ENCODE assay signal across 21 cellular contexts in the genomic region with DNA sequence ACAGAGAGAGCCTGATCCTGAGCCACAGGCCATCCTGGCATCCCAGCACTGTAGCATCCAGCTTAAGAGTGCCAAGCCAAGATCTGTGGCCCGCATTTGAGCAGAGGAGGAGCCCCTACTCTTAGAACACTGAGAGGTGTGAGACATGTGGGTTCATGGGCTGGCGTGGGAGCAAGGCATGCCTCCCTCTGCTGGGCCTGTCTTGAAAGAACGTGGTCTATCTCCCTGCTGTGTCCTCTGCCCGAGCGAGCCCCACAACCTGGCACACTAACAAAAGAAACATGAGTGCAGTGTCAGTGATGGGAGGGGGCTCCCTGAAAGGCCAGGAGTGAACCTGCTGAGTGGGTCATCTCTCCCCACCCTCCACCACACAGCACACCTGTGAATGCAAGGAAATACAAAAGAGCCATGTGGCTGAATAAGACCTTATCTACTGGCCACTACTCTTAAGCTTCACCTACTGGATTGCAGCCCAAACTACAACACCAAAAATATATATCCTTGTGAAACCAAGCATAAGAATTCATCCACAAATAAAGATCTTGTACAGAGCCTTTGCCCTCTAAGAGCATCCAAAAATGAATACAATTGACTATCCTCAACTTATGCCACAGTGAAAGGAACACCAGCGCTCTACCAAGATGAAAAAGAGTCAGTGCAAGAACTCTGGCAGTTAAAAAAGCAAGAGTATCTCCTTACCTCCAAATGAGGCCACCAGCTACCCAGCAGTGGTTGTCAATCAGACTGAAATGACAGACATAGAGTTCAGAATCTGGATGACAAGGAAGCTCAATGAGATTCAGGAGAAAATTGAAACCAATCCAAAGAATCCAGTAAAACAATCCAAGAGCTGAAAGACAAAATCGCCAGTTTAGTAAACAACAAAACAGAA.
DNase-seq lines count a peak whose midpoint lies in the region; ATAC-seq and TF ChIP-seq lines count a peak whose summit lies in the region.
"Had no signal": no experiment of that assay in that cellular context is flagged by ENCODE, and none has a peak within 500 bp of the region (broad histone marks: within the 10 kb centered on the region; RNA-seq: fewer than 3 reads in every experiment).

No MANE protein-coding gene starts in this region.

- H3K27me3 ChIP-seq in GM23338 (ENCODE audit: insufficient read depth) (peaks cover 10% of the 10 kb centered on the region; the same call in 1 of the 2 replicates), HAP-1 (ENCODE audit: low read depth) (no peaks in the 10 kb centered on the region)
- H3K27me3 ChIP-seq: BLaER1 had no signal

- no peaks in the 10 kb centered on the region for H4K20me1 ChIP-seq in GM23338 (replicated peaks; ENCODE audit: insufficient read depth)
- H4K20me1 ChIP-seq: BLaER1 had no signal

- H3K79me2 ChIP-seq in GM23338 (replicated peaks; ENCODE audit: insufficient read depth) = no peaks in the 10 kb centered on the region

- H3K4me2 ChIP-seq in GM23338 = no peak overlapping the region
- H3K4me2 ChIP-seq: BLaER1, PC-9 had no signal

- 0 out of 2 replicates have a peak, but pooled peaks cover 3% of the 10 kb centered on the region for H3K4me1 ChIP-seq in GM23338 (ENCODE audit: insufficient read depth)
- no peaks in the 10 kb centered on the region for H3K4me1 ChIP-seq in HAP-1

- H2AFZ ChIP-seq in GM23338 = no peak overlapping the region
- H2AFZ ChIP-seq: PC-9 had no signal

- H3K4me3 ChIP-seq in GM23338 = no peak overlapping the region
- H3K4me3 ChIP-seq in epithelial cell of proximal tubule (ENCODE audit: low read depth, low read length) = no peak overlapping the region
- H3K4me3 ChIP-seq in HAP-1 = no peak overlapping the region
- H3K4me3 ChIP-seq: BLaER1, PC-9 had no signal

- DNase-seq in COR-L47 (lab: John Stamatoyannopoulos, UW) = peak; percentile 32
- DNase-seq in GM23338 (ENCODE audit: low spot score) = peak; percentile 51
- no peak for DNase-seq in epithelial cell of proximal tubule (ENCODE audit: low read depth)
- DNase-seq in progenitor cell of endocrine pancreas (ENCODE audit: low spot score, unreplicated experiment) = no peak
- DNase-seq in NCI-H187 treated with DMSO at 0.1 percent for 48 hours (lab: John Stamatoyannopoulos, UW) = no peak
- no peak for DNase-seq in HAP-1 (ENCODE audit: low spot score in 2 of 2)
- no peak for DNase-seq in HuH-7 (ENCODE audit: low spot score)
- DNase-seq: ACHN; CD4-positive, alpha-beta T cell; DND-41; KBM-7; NCI-H1092; NCI-H1436; NCI-H2029 treated with DMSO at 0.1 percent for 48 hours; NCI-H226; NCI-H524; PC-9; RPMI8226; SHP77; SW 1271 had no signal

- no peak overlapping the region for H3K27ac ChIP-seq in GM23338 (ENCODE audit: low read depth)
- H3K27ac ChIP-seq: BLaER1, PC-9 had no signal

- peak; percentile 91 for ATAC-seq in GM23338

- peaks cover 8% of the 10 kb centered on the region; the same call in 1 of the 2 replicates for H3K9me2 ChIP-seq in GM23338 (ENCODE audit: insufficient read depth)

- H3K36me3 ChIP-seq in GM23338 (ENCODE audit: insufficient read depth) = no peaks in the 10 kb centered on the region
- no peaks in the 10 kb centered on the region for H3K36me3 ChIP-seq in HAP-1 (replicated peaks)
- H3K36me3 ChIP-seq: BLaER1 had no signal

- H3K4me1 Mint-ChIP-seq in GM23338 = peaks cover 22% of the 10 kb centered on the region
- H3K4me1 Mint-ChIP-seq in progenitor cell of endocrine pancreas (ENCODE audit: low read depth) = no peaks in the 10 kb centered on the region

- H3K27ac Mint-ChIP-seq in GM23338 (no peak overlapping the region), progenitor cell of endocrine pancreas (no peak overlapping the region)
- H3K27ac Mint-ChIP-seq: CD4-positive, alpha-beta T cell had no signal

- TF ChIP-seq CTCF in GM23338 (conservative IDR thresholded peaks at IDR 0.05; ENCODE audit: low read depth in 2 of 2) = peak; percentile 40 to 62; a peak in 3 of 4 replicates
- TF ChIP-seq CTCF in epithelial cell of proximal tubule (conservative IDR thresholded peaks at IDR 0.05; ENCODE audit: low read depth, low read length) = peak; percentile 9
- TF ChIP-seq CTCF in progenitor cell of endocrine pancreas (IDR thresholded peaks at IDR 0.05; ENCODE audit: unreplicated experiment) = peak; percentile 15

- no peaks in the 10 kb centered on the region for H3F3A ChIP-seq in GM23338 (replicated peaks; ENCODE audit: low read depth)

- H3K4me3 Mint-ChIP-seq in GM23338 (no peak overlapping the region), progenitor cell of endocrine pancreas (ENCODE audit: low read depth) (no peak overlapping the region)
- H3K4me3 Mint-ChIP-seq: CD4-positive, alpha-beta T cell had no signal

- peaks cover 4% of the 10 kb centered on the region for H3K27me3 Mint-ChIP-seq in GM23338 (ENCODE audit: insufficient read depth, low read depth, poor library complexity)
- peaks cover 10% of the 10 kb centered on the region for H3K27me3 Mint-ChIP-seq in progenitor cell of endocrine pancreas
- H3K27me3 Mint-ChIP-seq: CD4-positive, alpha-beta T cell had no signal

- in situ Hi-C loops in HAP-1 (cut with MboI; ENCODE audit: low sequenced_read_pairs) = no loop called here

- no peaks in the 10 kb centered on the region for H3K9me3 ChIP-seq in HAP-1

- peaks cover 15% of the 10 kb centered on the region; the same call in 2 of the 3 replicates for H3K9me3 Mint-ChIP-seq in GM23338
- H3K9me3 Mint-ChIP-seq in progenitor cell of endocrine pancreas (ENCODE audit: low read depth) = peaks cover 18% of the 10 kb centered on the region

- H3K36me3 Mint-ChIP-seq in GM23338 (ENCODE audit: low read depth) = peaks cover 11% of the 10 kb centered on the region; the same call in 2 of the 3 replicates
- no peaks in the 10 kb centered on the region for H3K36me3 Mint-ChIP-seq in progenitor cell of endocrine pancreas (ENCODE audit: insufficient read depth)

TF ChIP-seq in GM23338, 12 proteins besides CTCF, POLR2A, EP300 and RAD21:
- TF ChIP-seq, protein P1, sequence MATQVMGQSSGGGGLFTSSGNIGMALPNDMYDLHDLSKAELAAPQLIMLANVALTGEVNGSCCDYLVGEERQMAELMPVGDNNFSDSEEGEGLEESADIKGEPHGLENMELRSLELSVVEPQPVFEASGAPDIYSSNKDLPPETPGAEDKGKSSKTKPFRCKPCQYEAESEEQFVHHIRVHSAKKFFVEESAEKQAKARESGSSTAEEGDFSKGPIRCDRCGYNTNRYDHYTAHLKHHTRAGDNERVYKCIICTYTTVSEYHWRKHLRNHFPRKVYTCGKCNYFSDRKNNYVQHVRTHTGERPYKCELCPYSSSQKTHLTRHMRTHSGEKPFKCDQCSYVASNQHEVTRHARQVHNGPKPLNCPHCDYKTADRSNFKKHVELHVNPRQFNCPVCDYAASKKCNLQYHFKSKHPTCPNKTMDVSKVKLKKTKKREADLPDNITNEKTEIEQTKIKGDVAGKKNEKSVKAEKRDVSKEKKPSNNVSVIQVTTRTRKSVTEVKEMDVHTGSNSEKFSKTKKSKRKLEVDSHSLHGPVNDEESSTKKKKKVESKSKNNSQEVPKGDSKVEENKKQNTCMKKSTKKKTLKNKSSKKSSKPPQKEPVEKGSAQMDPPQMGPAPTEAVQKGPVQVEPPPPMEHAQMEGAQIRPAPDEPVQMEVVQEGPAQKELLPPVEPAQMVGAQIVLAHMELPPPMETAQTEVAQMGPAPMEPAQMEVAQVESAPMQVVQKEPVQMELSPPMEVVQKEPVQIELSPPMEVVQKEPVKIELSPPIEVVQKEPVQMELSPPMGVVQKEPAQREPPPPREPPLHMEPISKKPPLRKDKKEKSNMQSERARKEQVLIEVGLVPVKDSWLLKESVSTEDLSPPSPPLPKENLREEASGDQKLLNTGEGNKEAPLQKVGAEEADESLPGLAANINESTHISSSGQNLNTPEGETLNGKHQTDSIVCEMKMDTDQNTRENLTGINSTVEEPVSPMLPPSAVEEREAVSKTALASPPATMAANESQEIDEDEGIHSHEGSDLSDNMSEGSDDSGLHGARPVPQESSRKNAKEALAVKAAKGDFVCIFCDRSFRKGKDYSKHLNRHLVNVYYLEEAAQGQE (IDR thresholded peaks at IDR 0.05; ENCODE audit: unreplicated experiment) = no peak
- no peak for TF ChIP-seq JUNB (IDR thresholded peaks at IDR 0.05; ENCODE audit: unreplicated experiment)
- no peak for TF ChIP-seq ZNF114 (CRISPR knock-in tag; IDR thresholded peaks at IDR 0.05)
- TF ChIP-seq CREB1 (CRISPR knock-in tag; IDR thresholded peaks at IDR 0.05; ENCODE audit: low read depth) = no peak
- TF ChIP-seq EZH2 (IDR thresholded peaks at IDR 0.05; ENCODE audit: low read depth, unreplicated experiment) = no peak
- TF ChIP-seq EZH2phosphoT487 (IDR thresholded peaks at IDR 0.05; ENCODE audit: unreplicated experiment) = no peak

Comparison
In these comparisons a context has a peak if more than half of its experiments do, and no peak if none do; other contexts are left out.
1. DNase-seq: peak in COR-L47 (single experiment) and GM23338 (single experiment); none in epithelial cell of proximal tubule (single experiment), progenitor cell of endocrine pancreas (single experiment), NCI-H187 treated with DMSO at 0.1 percent for 48 hours (single experiment), HAP-1 (0 of 2) and HuH-7 (single experiment).
2. Peak in every context shown above with its lines, with median percentiles within 50 percentile points of each other: CTCF ChIP-seq.